22 cellular contexts compared by ENCODE assay signal in the genomic region with DNA sequence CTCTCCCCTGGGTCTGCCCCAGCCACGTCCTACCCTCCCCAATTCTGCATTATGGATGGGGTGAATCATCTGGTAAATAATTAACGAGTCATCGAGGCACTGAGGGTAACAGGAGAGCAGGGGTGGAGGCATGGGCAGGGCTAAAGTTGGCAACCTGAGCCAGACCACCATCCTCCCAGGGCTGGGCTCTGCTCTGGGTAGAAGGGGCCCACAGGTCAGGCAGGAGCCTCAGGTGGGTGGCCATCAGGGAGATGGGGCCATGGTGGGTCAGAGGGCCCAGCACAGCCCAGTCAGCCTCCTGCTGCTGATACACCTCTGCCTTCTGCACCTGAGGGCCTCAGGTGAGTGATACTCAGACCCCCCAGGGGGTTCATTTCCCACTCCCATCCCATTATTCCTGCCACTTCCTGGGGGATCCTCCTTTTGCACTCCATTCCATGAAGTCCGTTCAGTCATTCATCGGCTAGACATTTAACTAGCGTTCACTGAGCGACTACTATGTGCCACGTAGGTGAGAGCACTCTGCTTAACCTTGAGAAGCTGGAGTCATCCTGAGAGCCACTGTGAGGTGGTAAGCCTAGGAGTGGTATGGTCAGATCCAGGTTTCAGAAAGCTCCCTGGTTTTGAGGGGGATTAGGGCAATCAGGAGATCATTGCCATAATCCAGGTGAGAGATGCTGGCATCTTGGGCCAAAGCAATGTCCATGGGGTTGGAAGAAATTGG. TPM values are rescaled to one million over a fixed set of nuclear protein-coding genes. Genes with fewer than 3 reads are reported as not detected.
"Had no signal": no experiment of that assay in that cellular context is flagged by ENCODE, and none has a peak within 500 bp of the region (broad histone marks: within the 10 kb centered on the region; RNA-seq: fewer than 3 reads in every experiment).

A gene (plus strand): TSS at position 248 of the 724 bp plus-strand sequence. CDS start 12 bp downstream, at position 260.

- H3K9me3 ChIP-seq: stomach, thoracic aorta had no signal

- DNase-seq: activated B cell treated with CpG ODN at 0.5 μM for 24 hours; activated CD4-positive, alpha-beta T cell treated with anti-CD3 and anti-CD28 coated beads, Interleukin-2, amount 10 ng/mL, durations not matched to agents 7 days and 5 days; activated effector memory CD4-positive, alpha-beta T cell treated with anti-CD3 and anti-CD28 coated beads, Interleukin-2, amount 50 U/mL, for 16 hours; activated T-cell treated with anti-CD3 and anti-CD28 coated beads, Interleukin-2, amount 50 U/mL, for 24 hours; amygdala; brain microvascular endothelial cell; glutamatergic neuron; immature natural killer cell; left cardiac atrium; natural killer cell; stimulated activated CD4-positive, alpha-beta T cell treated with anti-CD3 and anti-CD28 coated beads, Interleukin-15, amount 100 ng/mL, for 24 hours; stimulated activated CD4-positive, alpha-beta T cell treated with anti-CD3 and anti-CD28 coated beads, Interleukin-4, amount 100 ng/mL, for 24 hours; stomach; T-helper 17 cell had no signal

- H3K4me1 Mint-ChIP-seq: activated B cell treated with CpG ODN at 0.5 μM for 24 hours, immature natural killer cell had no signal

- H3K36me3 Mint-ChIP-seq: activated naive CD8-positive, alpha-beta T cell; immature natural killer cell; natural killer cell had no signal

- H3K27me3 ChIP-seq: brain microvascular endothelial cell had no signal

- H3K36me3 ChIP-seq: brain microvascular endothelial cell, stomach, thoracic aorta had no signal

- H3K4me3 ChIP-seq: dorsolateral prefrontal cortex, lung, stomach, thoracic aorta had no signal

- H3K27ac Mint-ChIP-seq: activated B cell treated with CpG ODN at 0.5 μM for 24 hours; activated CD4-positive, alpha-beta T cell treated with anti-CD3 and anti-CD28 coated beads, Interleukin-2, amount 10 ng/mL, durations not matched to agents 7 days and 5 days; activated naive CD8-positive, alpha-beta T cell; activated T-cell treated with anti-CD3 and anti-CD28 coated beads, Interleukin-2, amount 50 U/mL, for 24 hours; immature natural killer cell; natural killer cell; T-helper 17 cell had no signal

- ATAC-seq: left cardiac atrium, natural killer cell, T-helper 17 cell had no signal

- H3K9me3 Mint-ChIP-seq: activated B cell treated with CpG ODN at 0.5 μM for 24 hours; activated CD4-positive, alpha-beta T cell treated with anti-CD3 and anti-CD28 coated beads, Interleukin-2, amount 10 ng/mL, durations not matched to agents 7 days and 5 days; activated T-cell treated with anti-CD3 and anti-CD28 coated beads, Interleukin-2, amount 50 U/mL, for 24 hours; immature natural killer cell; natural killer cell had no signal

- H3K4me3 Mint-ChIP-seq: activated B cell treated with CpG ODN at 0.5 μM for 24 hours; activated CD4-positive, alpha-beta T cell treated with anti-CD3 and anti-CD28 coated beads, Interleukin-2, amount 10 ng/mL, durations not matched to agents 7 days and 5 days; activated naive CD8-positive, alpha-beta T cell; activated T-cell treated with anti-CD3 and anti-CD28 coated beads, Interleukin-2, amount 50 U/mL, for 24 hours; immature natural killer cell; natural killer cell; T-helper 17 cell had no signal

- H3K27ac ChIP-seq: brain microvascular endothelial cell, dorsolateral prefrontal cortex, stomach, thoracic aorta had no signal

- H3K27me3 Mint-ChIP-seq: activated CD4-positive, alpha-beta T cell treated with anti-CD3 and anti-CD28 coated beads, Interleukin-2, amount 10 ng/mL, durations not matched to agents 7 days and 5 days; activated naive CD8-positive, alpha-beta T cell; activated T-cell treated with anti-CD3 and anti-CD28 coated beads, Interleukin-2, amount 50 U/mL, for 24 hours had no signal

RNA-seq across cellular contexts. Expression of the gene that starts here (rescaled TPM):
- total RNA-seq: activated B cell treated with CpG ODN at 0.5 μM for 24 hours; activated CD4-positive, alpha-beta T cell treated with anti-CD3 and anti-CD28 coated beads, Interleukin-2, amount 10 ng/mL, durations not matched to agents 7 days and 5 days; activated CD8-positive, alpha-beta memory T cell treated with anti-CD3 and anti-CD28 coated beads for 36 hours; cerebellum; mononuclear cell; natural killer cell; skeletal muscle tissue; stomach; T-helper 17 cell; thoracic aorta had no signal
- polyA plus RNA-seq: immature natural killer cell had no signal
